ENCODE assay signal across 16 cellular contexts in the genomic region with DNA sequence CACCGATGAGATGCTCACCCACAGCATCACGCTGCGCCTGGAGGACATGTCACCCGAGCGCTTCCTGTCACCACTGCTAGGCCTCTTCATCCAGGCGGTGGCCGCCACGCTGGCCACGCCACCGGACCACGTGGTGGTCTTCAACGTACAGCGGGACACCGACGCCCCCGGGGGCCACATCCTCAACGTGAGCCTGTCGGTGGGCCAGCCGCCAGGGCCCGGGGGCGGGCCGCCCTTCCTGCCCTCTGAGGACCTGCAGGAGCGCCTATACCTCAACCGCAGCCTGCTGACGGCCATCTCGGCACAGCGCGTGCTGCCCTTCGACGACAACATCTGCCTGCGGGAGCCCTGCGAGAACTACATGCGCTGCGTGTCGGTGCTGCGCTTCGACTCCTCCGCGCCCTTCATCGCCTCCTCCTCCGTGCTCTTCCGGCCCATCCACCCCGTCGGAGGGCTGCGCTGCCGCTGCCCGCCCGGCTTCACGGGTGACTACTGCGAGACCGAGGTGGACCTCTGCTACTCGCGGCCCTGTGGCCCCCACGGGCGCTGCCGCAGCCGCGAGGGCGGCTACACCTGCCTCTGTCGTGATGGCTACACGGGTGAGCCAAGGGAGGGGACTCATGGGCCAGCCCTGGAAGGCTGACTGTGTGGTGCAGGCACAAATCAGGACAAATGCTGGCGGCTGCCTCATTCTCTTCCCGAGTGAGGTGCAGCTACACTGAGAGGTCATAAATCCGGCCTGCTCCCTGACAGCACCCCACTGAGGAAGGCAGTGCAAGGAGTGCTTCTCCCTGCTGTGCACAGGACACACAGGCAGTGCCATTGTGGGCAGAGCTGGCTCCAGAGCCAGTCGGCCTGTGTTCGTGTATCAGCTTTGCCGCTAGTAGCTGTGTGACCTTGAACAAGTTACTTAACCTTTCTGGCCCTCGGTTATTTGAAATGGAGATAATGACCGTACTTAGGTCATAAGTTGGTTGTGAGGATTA. TPM values are rescaled to one million over a fixed set of nuclear protein-coding genes. Genes with fewer than 3 reads are reported as not detected.
DNase-seq lines count a peak whose midpoint lies in the region; ATAC-seq and TF ChIP-seq lines count a peak whose summit lies in the region.
"Had no signal": no experiment of that assay in that cellular context is flagged by ENCODE, and none has a peak within 500 bp of the region (broad histone marks: within the 10 kb centered on the region; RNA-seq: fewer than 3 reads in every experiment).

No MANE protein-coding gene starts in this region.

- TF ChIP-seq CTCF in RWPE1 (conservative IDR thresholded peaks at IDR 0.05; ENCODE audit: low read depth) = no peak
- TF ChIP-seq CTCF in GM13977 (IDR thresholded peaks at IDR 0.05; ENCODE audit: extremely low read depth, insufficient read depth, missing control alignments) = no peak

- H3K4me3 ChIP-seq in right cardiac atrium (ENCODE audit: low read length) (no peak overlapping the region), iPS-20b (ENCODE audit: low read length) (no peak overlapping the region)
- H3K4me3 ChIP-seq: GM23248 had no signal

- H3K4me1 Mint-ChIP-seq in stimulated activated naive CD8-positive, alpha-beta T cell treated with anti-CD3 and anti-CD28 coated beads, Interleukin-15, amount 100 ng/mL, for 72 hours = peaks cover 24% of the 10 kb centered on the region

- H3K4me1 ChIP-seq in right cardiac atrium (ENCODE audit: control insufficient read depth, insufficient read depth, low read length) = peaks cover 15% of the 10 kb centered on the region
- H3K4me1 ChIP-seq in iPS-20b (ENCODE audit: insufficient read depth, low read length) = peaks cover 22% of the 10 kb centered on the region; the same call in 1 of the 2 replicates

- CTCF ChIA-PET in RWPE1 (lab: Yijun Ruan, JAX) = no interaction called here

- DNase-seq in right cardiac atrium = peak in 2 of 3 donors; percentile 55 to 61
- DNase-seq in Right ventricle myocardium superior = no peak
- no peak for DNase-seq in RWPE1 (ENCODE audit: low spot score)
- no peak for DNase-seq in GM13977 (ENCODE audit: low spot score)
- DNase-seq in cortex of kidney (lab: John Stamatoyannopoulos, UW) = no peak
- DNase-seq in stimulated activated naive CD8-positive, alpha-beta T cell treated with anti-CD3 and anti-CD28 coated beads, Interleukin-15, amount 100 ng/mL, for 72 hours = no peak
- DNase-seq: AML-193, DMS79 treated with DMSO at 0.1 percent for 48 hours, GDM1, GM23248, NCI-H1436, NCI-H2081 treated with DMSO at 0.1 percent for 48 hours, SHP77 treated with DMSO at 0.1 percent for 48 hours had no signal

- H3K27ac ChIP-seq in right cardiac atrium (ENCODE audit: low read length) = no peak overlapping the region
- H3K27ac ChIP-seq in RWPE1 = peak overlapping the region; percentile 92
- no peak overlapping the region for H3K27ac ChIP-seq in iPS-20b (ENCODE audit: low read length)
- peak overlapping the region; percentile 29 for H3K27ac ChIP-seq in temporal lobe (ENCODE audit: low read depth, low read length)
- H3K27ac ChIP-seq: GM23248 had no signal

- H3K4me3 Mint-ChIP-seq in stimulated activated naive CD8-positive, alpha-beta T cell treated with anti-CD3 and anti-CD28 coated beads, Interleukin-15, amount 100 ng/mL, for 72 hours = no peak overlapping the region
- H3K4me3 Mint-ChIP-seq: CD4-positive, alpha-beta memory T cell had no signal

- intact Hi-C loops in right cardiac atrium (cut with DNase I) = no loop called here
- intact Hi-C loops in Right ventricle myocardium superior (cut with DNase I) = no loop called here

- WGBS in right cardiac atrium = 91% methylated on average over 69 of the region's 69 CpGs

- H3K9ac ChIP-seq in iPS-20b (ENCODE audit: low read depth, low read length) = peak overlapping the region; percentile 32; the same call in 1 of the 2 replicates
- H3K9ac ChIP-seq: GM23248 had no signal

- H3K27me3 Mint-ChIP-seq in stimulated activated naive CD8-positive, alpha-beta T cell treated with anti-CD3 and anti-CD28 coated beads, Interleukin-15, amount 100 ng/mL, for 72 hours = no peaks in the 10 kb centered on the region

- ATAC-seq in right cardiac atrium (no peak), Right ventricle myocardium superior (ENCODE audit: poor library complexity) (no peak)
- no peak for ATAC-seq in stimulated activated naive CD8-positive, alpha-beta T cell treated with anti-CD3 and anti-CD28 coated beads, Interleukin-15, amount 100 ng/mL, for 72 hours

- in situ Hi-C loops in GM13977 (cut with MboI; ENCODE audit: low pct_unique_long_range_greater_than_20kb, low sequenced_read_pairs, unreplicated experiment) = no loop called here

- no peaks in the 10 kb centered on the region for H3K9me3 ChIP-seq in right cardiac atrium (ENCODE audit: control insufficient read depth, low read length)
- no peaks in the 10 kb centered on the region for H3K9me3 ChIP-seq in iPS-20b (ENCODE audit: insufficient read depth, low read depth, low read length)

- POLR2A ChIA-PET in RWPE1 (lab: Yijun Ruan, JAX; ENCODE audit: low non-redundant PET) = interaction anchor here (0.8 kb wide), 1 partner anchor 15 kb away, joined by 3 read pairs; no protein-coding TSS in a partner anchor

- H3K9me3 Mint-ChIP-seq in stimulated activated naive CD8-positive, alpha-beta T cell treated with anti-CD3 and anti-CD28 coated beads, Interleukin-15, amount 100 ng/mL, for 72 hours = no peaks in the 10 kb centered on the region

- peaks cover 17% of the 10 kb centered on the region for H3K36me3 ChIP-seq in iPS-20b (ENCODE audit: insufficient read depth, low read depth, low read length)

- H3K27me3 ChIP-seq in right cardiac atrium (ENCODE audit: control insufficient read depth, insufficient read depth) = no peaks in the 10 kb centered on the region
- H3K27me3 ChIP-seq in iPS-20b (ENCODE audit: insufficient read depth, low read length) = no peaks in the 10 kb centered on the region

- H3K27ac Mint-ChIP-seq in stimulated activated naive CD8-positive, alpha-beta T cell treated with anti-CD3 and anti-CD28 coated beads, Interleukin-15, amount 100 ng/mL, for 72 hours = no peak overlapping the region

RNA-seq across cellular contexts. Expression of gene CELSR2, which starts 9.4 kb away (rescaled TPM):
- total RNA-seq in right cardiac atrium = 10 to 100 TPM; 19.1 to 33.2 (median 28.4) TPM
- 16.0 TPM for polyA plus RNA-seq in right cardiac atrium
- 6.3 TPM for total RNA-seq in Right ventricle myocardium superior
- 46.5 TPM for total RNA-seq in temporal lobe

RNA-seq across cellular contexts. Expression of gene PSRC1, which starts 24.2 kb away (rescaled TPM):
- 1 to 10 TPM; 1.6 to 4.6 (median 2.3) TPM for total RNA-seq in right cardiac atrium
- 2.8 TPM for polyA plus RNA-seq in right cardiac atrium
- 0.73 TPM for total RNA-seq in Right ventricle myocardium superior
- 6.9 TPM for total RNA-seq in temporal lobe

RNA-seq across cellular contexts. Expression of gene SARS1, which starts 45.1 kb away (rescaled TPM):
- total RNA-seq in right cardiac atrium (100 to 1,000 TPM; 123 to 146 (median 135) TPM), Right ventricle myocardium superior (92.8 TPM), temporal lobe (109 TPM)
- 84.5 TPM for polyA plus RNA-seq in right cardiac atrium

RNA-seq across cellular contexts. Expression of gene MYBPHL, which starts 48.0 kb away (rescaled TPM):
- 100 to 1,000 TPM; 115 to 521 (median 226) TPM for total RNA-seq in right cardiac atrium
- polyA plus RNA-seq in right cardiac atrium = 322 TPM
- 0.73 TPM for total RNA-seq in Right ventricle myocardium superior
- not detected for total RNA-seq in temporal lobe
- total RNA-seq: CD4-positive, alpha-beta memory T cell; GM23248 had no signal
- polyA plus RNA-seq: CD4-positive, alpha-beta memory T cell; GM23248 had no signal

Comparison
In these comparisons a context has a peak if more than half of its experiments do, and no peak if none do; other contexts are left out.
1. DNase-seq: peak in right cardiac atrium (2 of 3); none in Right ventricle myocardium superior (single experiment), RWPE1 (single experiment), GM13977 (single experiment), cortex of kidney (single experiment) and stimulated activated naive CD8-positive, alpha-beta T cell treated with anti-CD3 and anti-CD28 coated beads, Interleukin-15, amount 100 ng/mL, for 72 hours (0 of 2).
2. H3K27ac ChIP-seq: peak in RWPE1 (single experiment) and temporal lobe (single experiment); none in right cardiac atrium (single experiment) and iPS-20b (single experiment).